8 cellular contexts compared by ENCODE assay signal in the genomic region with DNA sequence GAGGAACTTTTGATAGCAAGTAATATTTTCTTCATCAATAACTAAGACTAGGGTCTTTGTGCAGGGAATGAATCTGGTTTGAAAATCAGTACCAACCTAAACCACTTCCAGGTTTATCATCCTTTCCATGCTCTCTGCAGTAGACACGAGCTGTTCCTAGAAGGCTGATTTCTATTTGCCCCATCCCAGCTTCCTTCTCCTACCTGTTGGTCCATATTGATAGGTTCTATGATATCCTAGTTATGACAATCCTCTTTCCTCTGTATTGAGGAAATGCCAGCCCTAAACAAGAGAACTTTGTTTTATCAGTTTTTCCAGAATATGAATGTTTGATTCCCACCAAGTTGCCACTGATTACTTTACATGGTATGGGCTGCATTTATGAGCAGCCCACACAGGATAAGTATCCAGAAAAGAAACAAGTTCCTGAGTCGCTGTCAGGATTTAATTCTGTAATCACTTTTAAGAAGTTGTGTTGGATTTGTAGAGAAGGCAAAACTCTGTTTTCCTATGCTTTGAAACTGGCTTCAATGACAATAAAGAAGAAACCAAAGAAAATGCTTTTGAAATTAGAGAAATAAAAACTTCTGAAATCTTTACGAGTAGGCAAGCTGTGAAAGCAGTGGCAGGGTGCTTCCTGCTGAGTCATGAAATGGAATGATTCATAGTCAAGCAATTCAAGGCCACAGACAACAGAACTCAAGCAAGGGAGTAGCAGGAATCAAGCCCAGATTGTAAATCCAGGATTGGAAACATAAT. TPM values are rescaled to one million over a fixed set of nuclear protein-coding genes. Genes with fewer than 3 reads are reported as not detected.
DNase-seq lines count a peak whose midpoint lies in the region; ATAC-seq, FAIRE-seq and TF ChIP-seq lines count a peak whose summit lies in the region.

No MANE protein-coding gene starts in this region.

- CTCF ChIA-PET in activated CD8-positive, alpha-beta T cell treated with anti-CD3 and anti-CD28 coated beads, Interleukin-2, amount 10 ng/mL, durations not matched to agents 7 days and 5 days (lab: Charles Lee), result interaction anchor here (1.4 to 1.7 kb wide), 2 partner anchors 16 to 59 kb away, joined by 4 to 7 read pairs; no protein-coding TSS in a partner anchor

- no peak for TF ChIP-seq CTCF in prostate gland (IDR thresholded peaks at IDR 0.05)

- peak overlapping the region; percentile 57 to 68 for H3K27ac ChIP-seq in prostate gland

- H3K4me3 Mint-ChIP-seq in activated CD8-positive, alpha-beta T cell treated with anti-CD3 and anti-CD28 coated beads, Interleukin-2, amount 10 ng/mL, durations not matched to agents 7 days and 5 days, result no peak overlapping the region

- intact Hi-C loops in prostate gland (cut with DNase I), result no loop called here

- H3K4me1 Mint-ChIP-seq in activated CD8-positive, alpha-beta T cell treated with anti-CD3 and anti-CD28 coated beads, Interleukin-2, amount 10 ng/mL, durations not matched to agents 7 days and 5 days (ENCODE audit: low read depth), result peaks cover 12% of the 10 kb centered on the region

- 34% methylated on average over 3 of the region's 3 CpGs for WGBS in prostate gland

- no peaks in the 10 kb centered on the region for H3K27me3 ChIP-seq in prostate gland (replicated peaks; ENCODE audit: insufficient read depth)

- H3K27me3 Mint-ChIP-seq in activated CD8-positive, alpha-beta T cell treated with anti-CD3 and anti-CD28 coated beads, Interleukin-2, amount 10 ng/mL, durations not matched to agents 7 days and 5 days (ENCODE audit: low read depth), result no peaks in the 10 kb centered on the region

- H3K27ac Mint-ChIP-seq in activated CD8-positive, alpha-beta T cell treated with anti-CD3 and anti-CD28 coated beads, Interleukin-2, amount 10 ng/mL, durations not matched to agents 7 days and 5 days, result no peak overlapping the region

- peak; percentile 61 for ATAC-seq in GM19043 (IDR thresholded peaks at IDR 0.05; ENCODE audit: low read depth, unreplicated experiment)
- peak; percentile 51 for ATAC-seq in activated CD8-positive, alpha-beta T cell treated with anti-CD3 and anti-CD28 coated beads, Interleukin-2, amount 10 ng/mL, durations not matched to agents 7 days and 5 days
- ATAC-seq in HG03159 (IDR thresholded peaks at IDR 0.05; ENCODE audit: unreplicated experiment), result no peak
- no peak for ATAC-seq in GM19455 (IDR thresholded peaks at IDR 0.05; ENCODE audit: unreplicated experiment)

- peaks cover 4% of the 10 kb centered on the region for H3K4me1 ChIP-seq in prostate gland (replicated peaks)

- H3K4me3 ChIP-seq in prostate gland, result no peak overlapping the region

- no peaks in the 10 kb centered on the region for H3K9me3 Mint-ChIP-seq in activated CD8-positive, alpha-beta T cell treated with anti-CD3 and anti-CD28 coated beads, Interleukin-2, amount 10 ng/mL, durations not matched to agents 7 days and 5 days (ENCODE audit: insufficient read depth)

- no peaks in the 10 kb centered on the region for H3K36me3 Mint-ChIP-seq in activated CD8-positive, alpha-beta T cell treated with anti-CD3 and anti-CD28 coated beads, Interleukin-2, amount 10 ng/mL, durations not matched to agents 7 days and 5 days (ENCODE audit: low read depth)

- H3K9me3 ChIP-seq in prostate gland, result no peaks in the 10 kb centered on the region

- DNase-seq in AML-193 (lab: John Stamatoyannopoulos, UW), result peak; percentile 49 to 70
- peak; percentile 77 for DNase-seq in HTR-8/SVneo (ENCODE audit: insufficient read length, low spot score)
- peak; percentile 31 for DNase-seq in activated CD8-positive, alpha-beta T cell treated with anti-CD3 and anti-CD28 coated beads, Interleukin-2, amount 10 ng/mL, durations not matched to agents 7 days and 5 days
- peak; percentile 41 for DNase-seq in globus pallidus (ENCODE audit: low spot score)
- DNase-seq in prostate gland (ENCODE audit: low spot score), result peak; percentile 59

- no peaks in the 10 kb centered on the region for H3K36me3 ChIP-seq in prostate gland

- FAIRE-seq in HTR-8/SVneo (lab: Jason Lieb, UNC), result peak; percentile 38

- POLR2A ChIA-PET in activated CD8-positive, alpha-beta T cell treated with anti-CD3 and anti-CD28 coated beads, Interleukin-2, amount 10 ng/mL, durations not matched to agents 7 days and 5 days (lab: Charles Lee), result no interaction called here

- no peak for TF ChIP-seq POLR2A in prostate gland (IDR thresholded peaks at IDR 0.05)

RNA-seq across cellular contexts. Expression of gene TANK, which starts 37.3 kb away (rescaled TPM):
- 10 to 100 TPM; 68.2 to 71.6 TPM for total RNA-seq in activated CD8-positive, alpha-beta T cell treated with anti-CD3 and anti-CD28 coated beads, Interleukin-2, amount 10 ng/mL, durations not matched to agents 7 days and 5 days
- total RNA-seq in prostate gland, result 10 to 100 TPM; 50.4 to 51.0 TPM

Comparison
In these comparisons a context has a peak if more than half of its experiments do, and no peak if none do; other contexts are left out.
1. ATAC-seq: peak in GM19043 (single experiment) and activated CD8-positive, alpha-beta T cell treated with anti-CD3 and anti-CD28 coated beads, Interleukin-2, amount 10 ng/mL, durations not matched to agents 7 days and 5 days (single experiment); none in HG03159 (single experiment) and GM19455 (single experiment).
2. Peak in every context shown above with its lines, with median percentiles within 50 percentile points of each other: DNase-seq.